Comparison of ENCODE assay signal across 8 cellular contexts in the genomic region with DNA sequence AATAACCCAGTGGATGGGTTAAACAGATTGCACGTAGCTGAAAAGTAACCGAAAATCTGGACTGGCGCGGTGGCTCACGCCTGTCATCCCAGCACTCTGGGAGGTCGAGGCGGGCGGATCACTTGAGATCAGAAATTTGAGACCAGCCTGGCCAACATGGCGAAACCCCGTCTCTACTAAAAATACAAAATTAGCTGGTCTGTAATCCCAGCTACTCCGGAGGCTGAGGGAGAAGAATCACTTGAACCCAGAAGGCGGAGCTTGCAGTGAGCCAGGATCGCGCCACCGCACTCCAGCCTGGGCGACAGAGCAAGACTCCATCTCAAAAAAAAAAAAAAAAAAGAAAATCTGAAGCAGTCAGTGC. TPM values are rescaled to one million over a fixed set of nuclear protein-coding genes. Genes with fewer than 3 reads are reported as not detected.
DNase-seq lines count a peak whose midpoint lies in the region; ATAC-seq, FAIRE-seq and TF ChIP-seq lines count a peak whose summit lies in the region.
"Not testable (repeated sequence)": the region's sequence is repeated elsewhere in the genome, so short reads cannot be mapped to it uniquely, and the experiment has no call there.

No MANE protein-coding gene starts in this region.

- H3K4me1 ChIP-seq in PC-3 (ENCODE audit: insufficient read depth, low read length) = peaks cover 27% of the 10 kb centered on the region
- peaks cover 12% of the 10 kb centered on the region for H3K4me1 ChIP-seq in endothelial cell of umbilical vein (ENCODE audit: control insufficient read depth, extremely low read depth, insufficient read depth, low read length)
- peaks cover 15 to 34% of the 10 kb centered on the region in 2 donors for H3K4me1 ChIP-seq in left lung
- peaks cover 0 to 20% of the 10 kb centered on the region in 2 donors for H3K4me1 ChIP-seq in uterus

- H3F3A ChIP-seq in PC-3 (ENCODE audit: low read length, unreplicated experiment) = not testable (repeated sequence)

- peaks cover 17% of the 10 kb centered on the region for H3K4me1 Mint-ChIP-seq in activated T-helper 2 cell treated with anti-CD3 and anti-CD28 coated beads, Interferon-gamma antibody, Interleukin-2, Interleukin-4, amounts not matched to agents 10 μg/mL and 5 μg/mL and 100 μg/mL, durations not matched to agents 14 hours and 24 hours and 36 hours (ENCODE audit: low read depth)

- not testable (repeated sequence) for H3K36me3 ChIP-seq in PC-3 (ENCODE audit: low read depth, low read length); endothelial cell of umbilical vein (ENCODE audit: control insufficient read depth in 2 of 2, extremely low read depth in 1 of 2, insufficient read depth in 2 of 2, low read length in 2 of 2); uterus
- H3K36me3 ChIP-seq in left lung = peaks cover 0 to 30% of the 10 kb centered on the region in 2 donors

- not testable (repeated sequence) for FAIRE-seq in endothelial cell of umbilical vein (lab: Jason Lieb, UNC)

- H3K79me2 ChIP-seq in PC-3 (ENCODE audit: low read length) (peaks cover 41% of the 10 kb centered on the region), endothelial cell of umbilical vein (ENCODE audit: control insufficient read depth, insufficient read depth, low read length) (peaks cover 37% of the 10 kb centered on the region)

- H3K9me3 Mint-ChIP-seq in activated T-helper 2 cell treated with anti-CD3 and anti-CD28 coated beads, Interferon-gamma antibody, Interleukin-2, Interleukin-4, amounts not matched to agents 10 μg/mL and 5 μg/mL and 100 μg/mL, durations not matched to agents 14 hours and 24 hours and 36 hours = not testable (repeated sequence)

- peaks cover 17% of the 10 kb centered on the region for H4K20me1 ChIP-seq in PC-3 (ENCODE audit: low read length)
- not testable (repeated sequence) for H4K20me1 ChIP-seq in endothelial cell of umbilical vein (replicated peaks; ENCODE audit: control insufficient read depth, extremely low read depth, insufficient read depth, low read length)

- H3K9me1 ChIP-seq in endothelial cell of umbilical vein (replicated peaks; ENCODE audit: control insufficient read depth, extremely low read depth, insufficient read depth, low read length) = not testable (repeated sequence)

- peak overlapping the region; percentile 98 for H3K27ac Mint-ChIP-seq in activated T-helper 2 cell treated with anti-CD3 and anti-CD28 coated beads, Interferon-gamma antibody, Interleukin-2, Interleukin-4, amounts not matched to agents 10 μg/mL and 5 μg/mL and 100 μg/mL, durations not matched to agents 14 hours and 24 hours and 36 hours

- peak overlapping the region; percentile 87 for H3K27ac ChIP-seq in PC-3 (ENCODE audit: low read length)
- peak overlapping the region; percentile 72 for H3K27ac ChIP-seq in endothelial cell of umbilical vein (ENCODE audit: insufficient read depth, low read depth, low read length)
- H3K27ac ChIP-seq in left lung = peak overlapping the region; percentile 89 to 96
- H3K27ac ChIP-seq in uterus = peak overlapping the region; percentile 81 to 91

- ATAC-seq in HG03432 (IDR thresholded peaks at IDR 0.05; ENCODE audit: unreplicated experiment) (peak; percentile 2), PC-3 (peak; percentile 2), left lung (peak; percentile 55)

- H3K4me2 ChIP-seq in PC-3 (ENCODE audit: low read length) = peak overlapping the region; percentile 91
- peak overlapping the region; percentile 70 for H3K4me2 ChIP-seq in endothelial cell of umbilical vein (ENCODE audit: insufficient read depth, low read length)

- POLR2A ChIA-PET in PC-3 (lab: Charles Lee; ENCODE audit: unreplicated experiment) (interaction anchor here (1.0 to 1.5 kb wide), 2 partner anchors 16 to 27 kb away, joined by 3 to 5 read pairs; partner anchors contain the start of gene JPT2), endothelial cell of umbilical vein (lab: Charles Lee) (interaction anchor here (0.6 to 1.1 kb wide), 4 partner anchors 8 to 162 kb away, joined by 3 to 6 read pairs (median 4); no protein-coding TSS in a partner anchor)

- H3K9ac ChIP-seq in PC-3 (ENCODE audit: low read length) (peak overlapping the region; percentile 90), endothelial cell of umbilical vein (replicated peaks; ENCODE audit: extremely low read depth, insufficient read depth, low read length) (peak overlapping the region; percentile 79)

- intact Hi-C loops in PC-3 (cut with micrococcal nuclease) = loop anchor here (2.0 to 5.0 kb wide), 2 partner anchors 27 to 93 kb away; partner anchors contain the start of genes CRAMP1, IFT140 and JPT2
- intact Hi-C loops in activated T-helper 2 cell treated with anti-CD3 and anti-CD28 coated beads, Interferon-gamma antibody, Interleukin-2, Interleukin-4, amounts not matched to agents 10 μg/mL and 5 μg/mL and 100 μg/mL, durations not matched to agents 14 hours and 24 hours and 36 hours (cut with micrococcal nuclease) = loop anchor here (5.0 to 10.0 kb wide), 3 partner anchors 77 to 171 kb away; partner anchors contain the start of genes CRAMP1, IFT140, NUBP2 and SPSB3
- intact Hi-C loops in endothelial cell of umbilical vein (cut with micrococcal nuclease) = loop anchor here (1.0 to 10.0 kb wide), 4 partner anchors 27 to 328 kb away; partner anchors contain the start of genes JPT2, TELO2 and UQCC4
- intact Hi-C loops in left lung (cut with DNase I); uterus (cut with DNase I; ENCODE audit: low total_unique reads): not testable (repeated sequence)

- not testable (repeated sequence) for H3K27me3 Mint-ChIP-seq in activated T-helper 2 cell treated with anti-CD3 and anti-CD28 coated beads, Interferon-gamma antibody, Interleukin-2, Interleukin-4, amounts not matched to agents 10 μg/mL and 5 μg/mL and 100 μg/mL, durations not matched to agents 14 hours and 24 hours and 36 hours (ENCODE audit: low read depth)

- not testable (repeated sequence) for TF ChIP-seq CTCF in GM12865 (IDR thresholded peaks at IDR 0.05; ENCODE audit: insufficient read depth, low read depth, low read length, missing control alignments); PC-3 (conservative IDR thresholded peaks at IDR 0.05; ENCODE audit: low read depth, low read length); endothelial cell of umbilical vein (IDR thresholded peaks at IDR 0.05; ENCODE audit: extremely low read depth in 1 of 2, insufficient read depth in 1 of 2, low read depth in 1 of 2, low read length in 2 of 2); left lung (IDR thresholded peaks at IDR 0.05); retinal pigment epithelial cell (conservative IDR thresholded peaks at IDR 0.05; ENCODE audit: low read depth, low read length); uterus (IDR thresholded peaks at IDR 0.05)

- H3K9me2 ChIP-seq in PC-3 (replicated peaks; ENCODE audit: low read length) = not testable (repeated sequence)

- peaks cover 39% of the 10 kb centered on the region for H3K36me3 Mint-ChIP-seq in activated T-helper 2 cell treated with anti-CD3 and anti-CD28 coated beads, Interferon-gamma antibody, Interleukin-2, Interleukin-4, amounts not matched to agents 10 μg/mL and 5 μg/mL and 100 μg/mL, durations not matched to agents 14 hours and 24 hours and 36 hours (ENCODE audit: low read depth)

- TF ChIP-seq POLR2A in endothelial cell of umbilical vein (IDR thresholded peaks at IDR 0.05; ENCODE audit: low read depth, low read length); uterus (IDR thresholded peaks at IDR 0.05): not testable (repeated sequence)

- dilution Hi-C loops in endothelial cell of umbilical vein (cut with MboI; ENCODE audit: extremely low pct_ligation_motif_present, low sequenced_read_pairs) = not testable (repeated sequence)

- TSS peak; percentile 63 for BruUV-seq in PC-3 (replicated peaks; lab: Mats Ljungman, UMichigan)
- BruUV-seq in endothelial cell of umbilical vein (replicated peaks; lab: Mats Ljungman, UMichigan) = not testable (repeated sequence)

- DNase-seq in GM12865 (ENCODE audit: low read depth); activated T-helper 2 cell treated with anti-CD3 and anti-CD28 coated beads, Interferon-gamma antibody, Interleukin-2, Interleukin-4, amounts not matched to agents 10 μg/mL and 5 μg/mL and 100 μg/mL, durations not matched to agents 14 hours and 24 hours and 36 hours (ENCODE audit: low spot score); endothelial cell of umbilical vein (ENCODE audit: low read depth, low spot score); retinal pigment epithelial cell (ENCODE audit: low read depth); uterus: not testable (repeated sequence)
- peak; percentile 17 for DNase-seq in PC-3
- peak in 1 of 2 donors; percentile 44 for DNase-seq in left lung

- H3K27me3 ChIP-seq in PC-3 (ENCODE audit: low read length); endothelial cell of umbilical vein (ENCODE audit: control insufficient read depth in 2 of 2, insufficient read depth in 2 of 2, low read length in 2 of 2); left lung; uterus: not testable (repeated sequence)

- not testable (repeated sequence) for H3K9me3 ChIP-seq in PC-3 (ENCODE audit: low read length); endothelial cell of umbilical vein (replicated peaks; ENCODE audit: control insufficient read depth, insufficient read depth, low read length); left lung; uterus

- H2AFZ ChIP-seq in PC-3 (ENCODE audit: low read length) (peak overlapping the region; percentile 76), endothelial cell of umbilical vein (ENCODE audit: low read depth, low read length) (peak overlapping the region; percentile 49)

- peak overlapping the region; percentile 96 for H3K4me3 Mint-ChIP-seq in activated T-helper 2 cell treated with anti-CD3 and anti-CD28 coated beads, Interferon-gamma antibody, Interleukin-2, Interleukin-4, amounts not matched to agents 10 μg/mL and 5 μg/mL and 100 μg/mL, durations not matched to agents 14 hours and 24 hours and 36 hours (ENCODE audit: low read depth)

- CTCF ChIA-PET in PC-3 (lab: Charles Lee) (interaction anchor here (0.6 to 1.4 kb wide), 7 partner anchors 8 to 284 kb away, joined by 3 to 8 read pairs (median 7); partner anchors contain the start of gene SPSB3), endothelial cell of umbilical vein (lab: Charles Lee) (interaction anchor here (0.6 to 4.2 kb wide), 26 partner anchors 10 to 285 kb away, joined by 3 to 52 read pairs (median 4); partner anchors contain the start of genes CRAMP1, EME2, IFT140 and JPT2)

- H3K4me3 ChIP-seq in GM12865 (ENCODE audit: low read depth, low read length) = peak overlapping the region; percentile 60
- peak overlapping the region; percentile 96 for H3K4me3 ChIP-seq in PC-3 (ENCODE audit: low read length)
- H3K4me3 ChIP-seq in endothelial cell of umbilical vein (replicated peaks in 1 of 3; ENCODE audit: insufficient read depth in 1 of 3, low read depth in 1 of 3, low read length in 3 of 3) = peak overlapping the region; percentile 39 to 82 (median 57)
- H3K4me3 ChIP-seq in left lung = peak overlapping the region; percentile 75 to 91
- peak overlapping the region; percentile 83 for H3K4me3 ChIP-seq in retinal pigment epithelial cell (ENCODE audit: low read length)
- peak overlapping the region; percentile 66 to 83 for H3K4me3 ChIP-seq in uterus

RNA-seq across cellular contexts. Expression of gene MAPK8IP3, which starts 0.7 kb away (rescaled TPM):
- total RNA-seq in PC-3 (2014; rRNA removed) (41.1 and 59.7 TPM in 2 replicates), endothelial cell of umbilical vein (92.2 and 95.0 TPM in 2 replicates), left lung (10 to 100 TPM; 51.7 to 66.0 TPM), uterus (100 to 1,000 TPM in 1 of 4 donors, 10 to 100 TPM in 3; 17.4 to 113 (median 77.8) TPM)
- total RNA-seq in activated T-helper 2 cell treated with anti-CD3 and anti-CD28 coated beads, Interferon-gamma antibody, Interleukin-2, Interleukin-4, amounts not matched to agents 10 μg/mL and 5 μg/mL and 100 μg/mL, durations not matched to agents 14 hours and 24 hours and 36 hours = 74.8 and 77.5 TPM in 2 replicates
- polyA plus RNA-seq in endothelial cell of umbilical vein = 40.7 and 48.6 TPM in 2 replicates
- polyA plus RNA-seq in endothelial cell of umbilical vein (2011; cell fraction: cytosol; rRNA removed) = 6.7 and 14.3 TPM in 2 replicates
- polyA plus RNA-seq in endothelial cell of umbilical vein (2011; cell fraction: nucleus; rRNA removed) = 396 and 440 TPM in 2 replicates
- 41.3 and 78.8 TPM in 2 replicates for polyA plus RNA-seq in endothelial cell of umbilical vein (2012)
- polyA minus RNA-seq in endothelial cell of umbilical vein = 46.6 and 91.8 TPM in 2 replicates
- polyA minus RNA-seq in endothelial cell of umbilical vein (2011; cell fraction: cytosol; rRNA and poly(A)+ RNA removed) = 6.8 TPM
- polyA minus RNA-seq in endothelial cell of umbilical vein (2011; cell fraction: nucleus; rRNA and poly(A)+ RNA removed) = 103 and 162 TPM in 2 replicates

RNA-seq across cellular contexts. Expression of gene JPT2, which starts 27.2 kb away (rescaled TPM):
- total RNA-seq in PC-3 (2014; rRNA removed) (85.2 and 86.5 TPM in 2 replicates), endothelial cell of umbilical vein (86.5 and 93.3 TPM in 2 replicates), left lung (10 to 100 TPM; 72.2 to 72.3 TPM), uterus (10 to 100 TPM; 10.6 to 59.0 (median 39.6) TPM)
- 95.0 and 98.0 TPM in 2 replicates for total RNA-seq in activated T-helper 2 cell treated with anti-CD3 and anti-CD28 coated beads, Interferon-gamma antibody, Interleukin-2, Interleukin-4, amounts not matched to agents 10 μg/mL and 5 μg/mL and 100 μg/mL, durations not matched to agents 14 hours and 24 hours and 36 hours
- 30.4 and 35.8 TPM in 2 replicates for polyA plus RNA-seq in endothelial cell of umbilical vein
- polyA plus RNA-seq in endothelial cell of umbilical vein (2011; cell fraction: cytosol; rRNA removed) = 50.7 and 68.0 TPM in 2 replicates
- 33.7 and 41.3 TPM in 2 replicates for polyA plus RNA-seq in endothelial cell of umbilical vein (2011; cell fraction: nucleus; rRNA removed)
- polyA plus RNA-seq in endothelial cell of umbilical vein (2012) = 60.2 and 62.2 TPM in 2 replicates
- 48.3 and 54.0 TPM in 2 replicates for polyA minus RNA-seq in endothelial cell of umbilical vein
- 35.0 TPM for polyA minus RNA-seq in endothelial cell of umbilical vein (2011; cell fraction: cytosol; rRNA and poly(A)+ RNA removed)
- 13.1 and 24.5 TPM in 2 replicates for polyA minus RNA-seq in endothelial cell of umbilical vein (2011; cell fraction: nucleus; rRNA and poly(A)+ RNA removed)

Comparison
In these comparisons a context has a peak if more than half of its experiments do, and no peak if none do; other contexts are left out.
1. ATAC-seq: peak in every context shown above with its lines; median percentile 55 in left lung; 2 in HG03432; 2 in PC-3.